In the genomic region with DNA sequence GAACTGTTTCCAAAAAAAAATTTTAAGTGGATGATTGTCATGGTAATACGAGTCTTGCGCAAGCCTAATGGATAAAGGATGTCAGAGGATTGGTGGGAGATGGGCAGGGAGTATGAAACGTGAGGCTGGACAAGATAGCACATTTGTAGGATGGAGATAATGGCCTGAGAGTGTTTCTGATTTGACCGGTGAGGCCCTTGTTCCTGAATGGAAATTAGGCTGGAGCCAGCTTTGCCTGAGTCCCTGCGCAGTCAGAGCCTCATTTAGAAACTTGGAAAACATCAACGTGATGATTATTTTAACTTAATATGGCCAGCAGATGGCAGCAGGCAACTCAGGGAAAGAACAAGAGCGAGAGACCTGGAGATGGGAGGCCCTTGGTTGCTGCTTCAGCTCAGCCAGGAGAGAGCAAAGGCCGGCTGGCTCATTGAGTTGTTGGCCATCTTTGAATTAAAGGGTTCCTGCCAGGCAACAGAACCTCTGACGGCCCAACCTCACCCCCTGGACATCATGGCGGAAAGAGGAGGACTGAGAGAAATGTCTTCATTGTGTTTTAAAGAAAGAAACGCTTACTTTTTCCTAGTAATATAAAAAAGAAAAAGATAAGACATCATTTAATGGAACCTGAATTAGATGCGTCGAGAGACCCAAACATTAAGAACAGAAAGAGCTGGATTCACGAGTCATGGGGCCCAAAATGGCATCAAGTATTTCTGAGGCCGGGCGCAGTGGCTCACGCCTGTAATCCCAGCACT, we compare ENCODE assay signal across 9 cellular contexts.
A peak's percentile ranks its signal among the peaks of the same experiment; 100 is the strongest.
DNase-seq lines count a peak whose midpoint lies in the region; ATAC-seq and TF ChIP-seq lines count a peak whose summit lies in the region.
"Had no signal": no experiment of that assay in that cellular context is flagged by ENCODE, and none has a peak within 500 bp of the region (broad histone marks: within the 10 kb centered on the region; RNA-seq: fewer than 3 reads in every experiment).

No MANE protein-coding gene starts in this region.

- no peak for TF ChIP-seq POLR2A in stomach (IDR thresholded peaks at IDR 0.05)

- peaks cover 10% of the 10 kb centered on the region for H3K4me1 Mint-ChIP-seq in Calu3 (ENCODE audit: low read depth, unreplicated experiment)
- H3K4me1 Mint-ChIP-seq in nephron progenitor cell: peaks cover 6% of the 10 kb centered on the region

- in situ Hi-C loops in KBM-7 (cut with MboI; ENCODE audit: low pct_unique_long_range_greater_than_20kb, low sequenced_read_pairs): no loop called here

- peak overlapping the region; percentile 76 for H3K4me2 ChIP-seq in OCI-LY7 (ENCODE audit: low read length)

- H3K4me3 Mint-ChIP-seq in Calu3 (ENCODE audit: low read depth, unreplicated experiment) (no peak overlapping the region), nephron progenitor cell (no peak overlapping the region)
- H3K4me3 Mint-ChIP-seq: activated naive CD4-positive, alpha-beta T cell treated with anti-CD3 and anti-CD28 coated beads, Interleukin-2, amount 50 U/mL, for 24 hours had no signal

- H3K27ac Mint-ChIP-seq in Calu3 (ENCODE audit: unreplicated experiment) (no peak overlapping the region), nephron progenitor cell (no peak overlapping the region)
- H3K27ac Mint-ChIP-seq: activated naive CD4-positive, alpha-beta T cell treated with anti-CD3 and anti-CD28 coated beads, Interleukin-2, amount 50 U/mL, for 24 hours had no signal

- H3K9me3 Mint-ChIP-seq in Calu3 (ENCODE audit: low read depth, unreplicated experiment): no peaks in the 10 kb centered on the region
- no peaks in the 10 kb centered on the region for H3K9me3 Mint-ChIP-seq in nephron progenitor cell
- H3K9me3 Mint-ChIP-seq: activated naive CD4-positive, alpha-beta T cell treated with anti-CD3 and anti-CD28 coated beads, Interleukin-2, amount 50 U/mL, for 24 hours had no signal

- H3K36me3 ChIP-seq in OCI-LY7 (ENCODE audit: insufficient read depth, low read length) (peaks cover 14% of the 10 kb centered on the region), stomach (no peaks in the 10 kb centered on the region)

- no TSS peak for BruUV-seq in Calu3 (replicated peaks; lab: Mats Ljungman, UMichigan)
- no TSS peak for BruUV-seq in OCI-LY7 (replicated peaks; lab: Mats Ljungman, UMichigan)

- POLR2A ChIA-PET in OCI-LY7 (lab: Charles Lee): interaction anchor here (1.0 to 1.5 kb wide), 6 partner anchors 60 to 251 kb away, joined by 3 to 9 read pairs (median 4); a partner anchor contains a TSS

- H2AFZ ChIP-seq in OCI-LY7 (ENCODE audit: low read length): peak overlapping the region; percentile 53; the same call in 1 of the 2 replicates

- intact Hi-C loops in Calu3 (cut with micrococcal nuclease; ENCODE audit: unreplicated experiment) (loop anchor here (1.0 to 2.0 kb wide), 3 partner anchors 132 to 251 kb away; no protein-coding TSS in a partner anchor), OCI-LY7 (cut with micrococcal nuclease; ENCODE audit: unreplicated experiment) (loop anchor here (5.0 to 10.0 kb wide), 3 partner anchors 134 to 491 kb away; a partner anchor contains a TSS), stomach (cut with DNase I; ENCODE audit: low total_unique reads) (loop anchor here (5.0 kb wide), 1 partner anchor 129 kb away; no protein-coding TSS in a partner anchor)

- 50 to 58% (median 53%) methylated on average over 17 of the region's 17 CpGs for WGBS in stomach, 5 donors

- peak; percentile 79 for ATAC-seq in GM21390 (IDR thresholded peaks at IDR 0.05; ENCODE audit: unreplicated experiment)

- no peaks in the 10 kb centered on the region for H3K9me3 ChIP-seq in OCI-LY7 (ENCODE audit: low read length)
- H3K9me3 ChIP-seq in stomach: no peaks in the 10 kb centered on the region

- TF ChIP-seq EP300 in stomach (IDR thresholded peaks at IDR 0.05): no peak

- H3K36me3 Mint-ChIP-seq in Calu3 (ENCODE audit: insufficient read depth, unreplicated experiment) (no peaks in the 10 kb centered on the region), nephron progenitor cell (ENCODE audit: low read depth) (no peaks in the 10 kb centered on the region)
- H3K36me3 Mint-ChIP-seq: activated naive CD4-positive, alpha-beta T cell treated with anti-CD3 and anti-CD28 coated beads, Interleukin-2, amount 50 U/mL, for 24 hours had no signal

- no peaks in the 10 kb centered on the region for H4K20me1 ChIP-seq in OCI-LY7 (ENCODE audit: insufficient read depth, low read length)

- DNase-seq in Calu3 (peak; percentile 73), KBM-7 (peak; percentile 90), OCI-LY7 (ENCODE audit: low spot score) (peak; percentile 92), activated T-cell treated with anti-CD3 and anti-CD28 coated beads for 48 hours (ENCODE audit: low read depth) (peak; percentile 21), fibroblast of gingiva (ENCODE audit: low read depth) (peak; percentile 89), nephron progenitor cell (peak; percentile 59), stomach (peak; percentile 78)

- H3K4me3 ChIP-seq in OCI-LY7 (ENCODE audit: low read depth, low read length, poor library complexity, severe bottlenecking): peak overlapping the region; percentile 73
- no peak overlapping the region for H3K4me3 ChIP-seq in stomach

- CTCF ChIA-PET in Calu3 (lab: Charles Lee): interaction anchor here (0.6 to 1.4 kb wide), 5 partner anchors 53 to 906 kb away, joined by 3 to 9 read pairs (median 4); no protein-coding TSS in a partner anchor
- CTCF ChIA-PET in OCI-LY7 (lab: Charles Lee; ENCODE audit: unreplicated experiment): interaction anchor here (0.6 kb wide), 2 partner anchors 23 to 250 kb away, joined by 3 read pairs; no protein-coding TSS in a partner anchor

- H3K4me1 ChIP-seq in OCI-LY7 (ENCODE audit: insufficient read depth, low read length, poor library complexity, severe bottlenecking) (peaks cover 35% of the 10 kb centered on the region), stomach (peaks cover 0 to 6% (median 3%) of the 10 kb centered on the region in 4 donors)

- H3K27me3 Mint-ChIP-seq in Calu3 (ENCODE audit: unreplicated experiment) (no peaks in the 10 kb centered on the region), nephron progenitor cell (ENCODE audit: low read depth, poor library complexity) (peaks cover 6% of the 10 kb centered on the region)
- H3K27me3 Mint-ChIP-seq: activated naive CD4-positive, alpha-beta T cell treated with anti-CD3 and anti-CD28 coated beads, Interleukin-2, amount 50 U/mL, for 24 hours had no signal

- peaks cover 42% of the 10 kb centered on the region; the same call in 1 of the 2 replicates for H3K79me2 ChIP-seq in OCI-LY7 (ENCODE audit: insufficient read depth, low read depth, low read length)

- TF ChIP-seq CTCF in Calu3 (IDR thresholded peaks at IDR 0.05; ENCODE audit: unreplicated experiment): peak; percentile 46
- peak; percentile 87 for TF ChIP-seq CTCF in OCI-LY7 (conservative IDR thresholded peaks at IDR 0.05; ENCODE audit: low read length)
- peak; percentile 54 for TF ChIP-seq CTCF in nephron progenitor cell (IDR thresholded peaks at IDR 0.05)
- TF ChIP-seq CTCF in stomach (IDR thresholded peaks at IDR 0.05): peak in 4 of 7 experiments; percentile 42 to 71 (median 55)

- H3K9me2 ChIP-seq in OCI-LY7 (ENCODE audit: insufficient read depth, low read length): no peaks in the 10 kb centered on the region

- peak overlapping the region; percentile 66 for H3K27ac ChIP-seq in OCI-LY7 (ENCODE audit: low read depth, low read length, poor library complexity, severe bottlenecking)
- H3K27ac ChIP-seq in stomach: no peak overlapping the region

- H3K27me3 ChIP-seq in stomach: no peaks in the 10 kb centered on the region

Comparison
In these comparisons a context has a peak if more than half of its experiments do, and no peak if none do; other contexts are left out.
1. DNase-seq: peak in every context shown above with its lines; median percentile 92 in OCI-LY7; 90 in KBM-7; 89 in fibroblast of gingiva; 78 in stomach; 73 in Calu3; 59 in nephron progenitor cell; 21 in activated T-cell treated with anti-CD3 and anti-CD28 coated beads for 48 hours.